In genomic region chr3:81581966-81582599, GRCh38 we compare ENCODE assay signal across 8 cellular contexts.
A peak's percentile ranks its signal among the peaks of the same experiment; 100 is the strongest.
DNase-seq lines count a peak whose midpoint lies in the region; ATAC-seq and TF ChIP-seq lines count a peak whose summit lies in the region.

No MANE protein-coding gene starts in this region.

- H4K20me1 ChIP-seq in OCI-LY1 (ENCODE audit: insufficient read depth, low read length), result no peaks in the 10 kb centered on the region

- H3K27ac ChIP-seq in OCI-LY1 (ENCODE audit: low read depth, low read length, poor library complexity, severe bottlenecking) (no peak overlapping the region), coronary artery (no peak overlapping the region)

- H3F3A ChIP-seq in OCI-LY1 (ENCODE audit: insufficient read depth, low read length), result no peaks in the 10 kb centered on the region

- H3K27me3 ChIP-seq in OCI-LY1 (ENCODE audit: insufficient read depth, low read length), result no peaks in the 10 kb centered on the region

- ATAC-seq in GM18498 (IDR thresholded peaks at IDR 0.05; ENCODE audit: unreplicated experiment) (peak; percentile 89), HG02798 (IDR thresholded peaks at IDR 0.05; ENCODE audit: poor library complexity, unreplicated experiment) (peak; percentile 85)

- H3K4me2 ChIP-seq in OCI-LY1 (ENCODE audit: low read length), result no peak overlapping the region

- H3K4me3 ChIP-seq in OCI-LY1 (ENCODE audit: low read depth, low read length, poor library complexity, severe bottlenecking), result no peak overlapping the region
- H3K4me3 ChIP-seq in coronary artery, result no peak overlapping the region

- TF ChIP-seq CTCF in OCI-LY1 (IDR thresholded peaks at IDR 0.05; ENCODE audit: low read length) (peak; percentile 90), coronary artery (IDR thresholded peaks at IDR 0.05) (peak; percentile 19)

- no peak overlapping the region for H3K9ac ChIP-seq in OCI-LY1 (ENCODE audit: low read length)

- H2AFZ ChIP-seq in OCI-LY1 (ENCODE audit: low read length), result no peak overlapping the region

- DNase-seq in DMS 273 (lab: John Stamatoyannopoulos, UW; ENCODE audit: unreplicated experiment), result peak; percentile 53
- DNase-seq in DMS 273 treated with DMSO at 0.1 percent for 48 hours (lab: John Stamatoyannopoulos, UW), result no peak
- DNase-seq in coronary artery (ENCODE audit: low spot score), result no peak
- DNase-seq in mucosa of gallbladder (ENCODE audit: low spot score), result peak; percentile 11
- DNase-seq in amniotic stem cell (lab: John Stamatoyannopoulos, UW), result no peak

- H3K4me1 ChIP-seq in OCI-LY1 (ENCODE audit: insufficient read depth, low read length, severe bottlenecking), result no peaks in the 10 kb centered on the region

- no peaks in the 10 kb centered on the region for H3K9me2 ChIP-seq in OCI-LY1 (ENCODE audit: low read depth, low read length)

- H3K36me3 ChIP-seq in OCI-LY1 (ENCODE audit: insufficient read depth, low read length), result no peaks in the 10 kb centered on the region

- H3K79me2 ChIP-seq in OCI-LY1 (ENCODE audit: insufficient read depth, low read length), result no peaks in the 10 kb centered on the region

- H3K9me3 ChIP-seq in OCI-LY1 (ENCODE audit: low read length), result no peaks in the 10 kb centered on the region

Comparison
In these comparisons a context has a peak if more than half of its experiments do, and no peak if none do; other contexts are left out.
1. DNase-seq: peak in DMS 273 (single experiment) and mucosa of gallbladder (single experiment); none in DMS 273 treated with DMSO at 0.1 percent for 48 hours (single experiment), coronary artery (single experiment) and amniotic stem cell (single experiment).